In genomic region chr9:69919461-69920061, GRCh38 we compare ENCODE assay signal across 8 cellular contexts.
A peak's percentile ranks its signal among the peaks of the same experiment; 100 is the strongest.
DNase-seq lines count a peak whose midpoint lies in the region; ATAC-seq and TF ChIP-seq lines count a peak whose summit lies in the region.

No MANE protein-coding gene starts in this region.

- H3K9me3 ChIP-seq in NT2/D1 (ENCODE audit: insufficient read depth, low read length) (peaks cover 3% of the 10 kb centered on the region; the same call in 1 of the 2 replicates), left lung (no peaks in the 10 kb centered on the region), upper lobe of left lung (no peaks in the 10 kb centered on the region)

- ATAC-seq in GM21360 (IDR thresholded peaks at IDR 0.05; ENCODE audit: unreplicated experiment): peak; percentile 87
- ATAC-seq in central memory CD8-positive, alpha-beta T cell (replicated peaks; ENCODE audit: extremely low read depth, poor library complexity, severe bottlenecking): peak; percentile 60
- ATAC-seq in left lung: peak; percentile 92
- peak; percentile 71 to 88 for ATAC-seq in upper lobe of left lung (ENCODE audit: low FRiP score in 2 of 2)

- TF ChIP-seq POLR2A in upper lobe of left lung (IDR thresholded peaks at IDR 0.05): no peak

- no peak overlapping the region for H3K27ac Mint-ChIP-seq in central memory CD8-positive, alpha-beta T cell (ENCODE audit: low read depth)

- H3K36me3 ChIP-seq in NT2/D1 (ENCODE audit: insufficient read depth, insufficient read length, low read length) (no peaks in the 10 kb centered on the region), left lung (no peaks in the 10 kb centered on the region), upper lobe of left lung (no peaks in the 10 kb centered on the region)

- WGBS in upper lobe of left lung, 2 donors: 9% methylated on average over 2 of the region's 2 CpGs

- DNase-seq in ELF-1 (ENCODE audit: low read depth, low spot score) (peak; percentile 25), HL-60 (ENCODE audit: low read depth in 1 of 2, low spot score in 1 of 2) (peak in 1 of 2 experiments; percentile 16), NT2/D1 (ENCODE audit: low read depth, low spot score) (peak; percentile 40), left lung (no peak), upper lobe of left lung (no peak)
- no peak for DNase-seq in central memory CD8-positive, alpha-beta T cell (ENCODE audit: low spot score in 2 of 2)
- DNase-seq in NK-92 treated with Interleukin-12 subunit alpha and Interleukin-12 subunit beta, amount 100 ng/mL, for 24 hours (lab: John Stamatoyannopoulos, UW): no peak

- H3K4me1 ChIP-seq in NT2/D1 (ENCODE audit: insufficient read depth, insufficient read length) (no peaks in the 10 kb centered on the region), left lung (no peaks in the 10 kb centered on the region), upper lobe of left lung (no peaks in the 10 kb centered on the region)

- TF ChIP-seq CTCF in HL-60 (IDR thresholded peaks at IDR 0.05; ENCODE audit: insufficient read depth, low read length) (peak; percentile 50), left lung (IDR thresholded peaks at IDR 0.05) (peak; percentile 52 to 61), upper lobe of left lung (IDR thresholded peaks at IDR 0.05) (peak; percentile 27 to 68 (median 62))

- no peak overlapping the region for H3K27ac ChIP-seq in HL-60 (replicated peaks)
- H3K27ac ChIP-seq in left lung: no peak overlapping the region
- no peak overlapping the region for H3K27ac ChIP-seq in upper lobe of left lung

- no peaks in the 10 kb centered on the region for H3K27me3 ChIP-seq in HL-60 (ENCODE audit: insufficient read depth, poor library complexity, severe bottlenecking)
- H3K27me3 ChIP-seq in NT2/D1 (ENCODE audit: insufficient read depth, insufficient read length): no peaks in the 10 kb centered on the region
- H3K27me3 ChIP-seq in left lung: peaks cover 0 to 10% of the 10 kb centered on the region in 2 donors
- no peaks in the 10 kb centered on the region for H3K27me3 ChIP-seq in upper lobe of left lung

- no peak overlapping the region for H3K9ac ChIP-seq in NT2/D1 (ENCODE audit: insufficient read length, low read depth)

- peaks cover 2% of the 10 kb centered on the region for H3K36me3 Mint-ChIP-seq in central memory CD8-positive, alpha-beta T cell (ENCODE audit: insufficient read depth)

- H3K4me3 ChIP-seq in HL-60 (replicated peaks; ENCODE audit: insufficient read depth, low read length) (no peak overlapping the region), NT2/D1 (ENCODE audit: insufficient read length, low read depth) (no peak overlapping the region), left lung (no peak overlapping the region), upper lobe of left lung (no peak overlapping the region)

- no peak for TF ChIP-seq EP300 in upper lobe of left lung (IDR thresholded peaks at IDR 0.05)

- intact Hi-C loops in left lung (cut with DNase I): no loop called here

- H3K27me3 Mint-ChIP-seq in central memory CD8-positive, alpha-beta T cell: peaks cover 18% of the 10 kb centered on the region

- no peaks in the 10 kb centered on the region for H3K9me3 Mint-ChIP-seq in central memory CD8-positive, alpha-beta T cell

- no peak overlapping the region for H3K4me3 Mint-ChIP-seq in central memory CD8-positive, alpha-beta T cell

- H3K4me1 Mint-ChIP-seq in central memory CD8-positive, alpha-beta T cell: no peaks in the 10 kb centered on the region

Comparison
In these comparisons a context has a peak if more than half of its experiments do, and no peak if none do; other contexts are left out.
1. DNase-seq: peak in ELF-1 (single experiment) and NT2/D1 (single experiment); none in central memory CD8-positive, alpha-beta T cell (0 of 2), left lung (0 of 2), upper lobe of left lung (0 of 2) and NK-92 treated with Interleukin-12 subunit alpha and Interleukin-12 subunit beta, amount 100 ng/mL, for 24 hours (single experiment).
2. Peak in every context shown above with its lines, with median percentiles within 50 percentile points of each other: ATAC-seq and CTCF ChIP-seq.